8 cellular contexts compared by ENCODE assay signal in genomic region chr18:62522510-62523254, GRCh38. TPM values are rescaled to one million over a fixed set of nuclear protein-coding genes. Genes with fewer than 3 reads are reported as not detected.
A peak's percentile ranks its signal among the peaks of the same experiment; 100 is the strongest.
DNase-seq lines count a peak whose midpoint lies in the region; ATAC-seq, FAIRE-seq and TF ChIP-seq lines count a peak whose summit lies in the region.

Gene ZCCHC2 (plus strand): TSS chr18:62523025. CDS start chr18:62523425, 400 bp downstream.

- H3K9me3 ChIP-seq in psoas muscle: no peaks in the 10 kb centered on the region

- peak; percentile 70 for ATAC-seq in GM18498 (IDR thresholded peaks at IDR 0.05; ENCODE audit: unreplicated experiment)
- ATAC-seq in HG02938 (IDR thresholded peaks at IDR 0.05; ENCODE audit: unreplicated experiment): peak; percentile 68
- peak; percentile 86 for ATAC-seq in left ventricle myocardium superior
- ATAC-seq in psoas muscle: peak; percentile 78 to 87 (median 80)

- H3K36me3 ChIP-seq in psoas muscle (ENCODE audit: insufficient read depth in 1 of 2, low read depth in 1 of 2): no peaks in the 10 kb centered on the region

- intact Hi-C loops in left ventricle myocardium superior (cut with micrococcal nuclease): loop anchor here (5.0 kb wide), 1 partner anchor 95 kb away; no protein-coding TSS in a partner anchor
- intact Hi-C loops in psoas muscle (cut with DNase I): loop anchor here (1.0 to 10.0 kb wide), 4 partner anchors 70 to 198 kb away; partner anchors contain the start of gene TNFRSF11A (in 1 of the 2)

- peaks cover 24% of the 10 kb centered on the region for H3K4me1 ChIP-seq in psoas muscle

- DNase-seq in NCI-H187 (lab: John Stamatoyannopoulos, UW) (peak; percentile 80 to 94), T-helper 2 cell (peak; percentile 95 to 99 (median 96)), left ventricle myocardium superior (peak; percentile 99), psoas muscle (peak; percentile 98 to 99), urothelium cell line (ENCODE audit: low spot score) (peak; percentile 92)

- no peaks in the 10 kb centered on the region for H3K27me3 ChIP-seq in psoas muscle (ENCODE audit: insufficient read depth in 3 of 3, low read length in 2 of 3)

- peak; percentile 35 for FAIRE-seq in urothelium cell line (lab: Jason Lieb, UNC)

- no peak for TF ChIP-seq CTCF in psoas muscle (IDR thresholded peaks at IDR 0.05)

- H3K4me3 ChIP-seq in psoas muscle: peak within 1 kb of the TSS; percentile 95

- H3K27ac ChIP-seq in angular gyrus (ENCODE audit: low read depth, low read length): peak within 1 kb of the TSS; percentile 93
- H3K27ac ChIP-seq in psoas muscle: peak within 1 kb of the TSS; percentile 99

- WGBS in psoas muscle, 3 donors: 0% methylated on average over 35 to 87 of the region's 87 CpGs

RNA-seq across cellular contexts. Expression of gene ZCCHC2, which starts in this region (rescaled TPM):
- 18.0 TPM for total RNA-seq in left ventricle myocardium superior
- 10 to 100 TPM; 19.4 to 38.2 (median 32.1) TPM for total RNA-seq in psoas muscle
- polyA plus RNA-seq in psoas muscle: 10 to 100 TPM in 2 of 3 donors, 1 to 10 TPM in 1; 4.0 to 41.8 (median 15.4) TPM

Comparison
In these comparisons a context has a peak if more than half of its experiments do, and no peak if none do; other contexts are left out.
1. Peak in every context shown above with its lines: DNase-seq, ATAC-seq, H3K4me3 ChIP-seq and H3K27ac ChIP-seq.